ENCODE assay signal across 1 cellular context in genomic region chr10:24381235-24382010, GRCh38.
TF ChIP-seq lines count a peak whose summit lies in the region.

No MANE protein-coding gene starts in this region.

TF ChIP-seq in GM23338, 12 proteins besides CTCF, POLR2A, EP300 and RAD21:
- TF ChIP-seq REST (IDR thresholded peaks at IDR 0.05; ENCODE audit: unreplicated experiment) (no peak), POLR2AphosphoS5 (IDR thresholded peaks at IDR 0.05; ENCODE audit: low read depth) (no peak), ETS1 (IDR thresholded peaks at IDR 0.05) (no peak), JUNB (IDR thresholded peaks at IDR 0.05; ENCODE audit: unreplicated experiment) (no peak), EZH2 (IDR thresholded peaks at IDR 0.05; ENCODE audit: low read depth, unreplicated experiment) (no peak), STAT1 (IDR thresholded peaks at IDR 0.05; ENCODE audit: unreplicated experiment) (no peak), ZNF114 (CRISPR knock-in tag; IDR thresholded peaks at IDR 0.05) (no peak), ZNF462 (CRISPR knock-in tag; IDR thresholded peaks at IDR 0.05) (no peak)
